8 cellular contexts compared by ENCODE assay signal in genomic region chr2:106065983-106066826, GRCh38.
DNase-seq lines count a peak whose midpoint lies in the region; ATAC-seq and TF ChIP-seq lines count a peak whose summit lies in the region.

No MANE protein-coding gene starts in this region.

- H3K27me3 ChIP-seq in lower lobe of right lung (ENCODE audit: low read depth) = peaks cover 22% of the 10 kb centered on the region

- TF ChIP-seq CTCF in chondrocyte (IDR thresholded peaks at IDR 0.05) (no peak), lower lobe of right lung (IDR thresholded peaks at IDR 0.05) (no peak)

- peaks cover 13% of the 10 kb centered on the region for H3K4me1 Mint-ChIP-seq in chondrocyte (ENCODE audit: low read depth)
- H3K4me1 Mint-ChIP-seq in stimulated activated memory B cell treated with anti-CD40 and anti-IgM and Interleukin-4, amounts not matched to agents 10 μg/mL and 1 μg/mL and 100 μg/mL, for 72 hours = peaks cover 20% of the 10 kb centered on the region

- peaks cover 15% of the 10 kb centered on the region for H3K27me3 Mint-ChIP-seq in chondrocyte (ENCODE audit: low read depth)
- peaks cover 53% of the 10 kb centered on the region for H3K27me3 Mint-ChIP-seq in stimulated activated memory B cell treated with anti-CD40 and anti-IgM and Interleukin-4, amounts not matched to agents 10 μg/mL and 1 μg/mL and 100 μg/mL, for 72 hours

- H3K4me1 ChIP-seq in lower lobe of right lung = peaks cover 16% of the 10 kb centered on the region

- no peaks in the 10 kb centered on the region for H3K9me3 ChIP-seq in lower lobe of right lung

- no peaks in the 10 kb centered on the region for H3K36me3 ChIP-seq in lower lobe of right lung

- intact Hi-C loops in lower lobe of right lung (cut with DNase I) = no loop called here

- DNase-seq in NCI-H524 (lab: John Stamatoyannopoulos, UW) (peak; percentile 56 to 74), chondrocyte (ENCODE audit: low spot score) (no peak), lower lobe of right lung (no peak), medulla oblongata (ENCODE audit: extremely low spot score) (no peak), NCI-H1694 (lab: John Stamatoyannopoulos, UW) (no peak), NCI-H2107 treated with DMSO at 0.1 percent for 48 hours (lab: John Stamatoyannopoulos, UW; ENCODE audit: unreplicated experiment) (no peak)

- peak overlapping the region; percentile 54 for H3K4me3 Mint-ChIP-seq in chondrocyte (ENCODE audit: unreplicated experiment)
- H3K4me3 Mint-ChIP-seq in stimulated activated memory B cell treated with anti-CD40 and anti-IgM and Interleukin-4, amounts not matched to agents 10 μg/mL and 1 μg/mL and 100 μg/mL, for 72 hours = peak overlapping the region; percentile 40

- peak; percentile 16 to 21 for ATAC-seq in lower lobe of right lung
- ATAC-seq in stimulated activated memory B cell treated with anti-CD40 and anti-IgM and Interleukin-4, amounts not matched to agents 10 μg/mL and 1 μg/mL and 100 μg/mL, for 72 hours = no peak
- ATAC-seq in GM21390 (IDR thresholded peaks at IDR 0.05; ENCODE audit: unreplicated experiment) = no peak

- no peaks in the 10 kb centered on the region for H3K36me3 Mint-ChIP-seq in chondrocyte (ENCODE audit: low read depth)
- H3K36me3 Mint-ChIP-seq in stimulated activated memory B cell treated with anti-CD40 and anti-IgM and Interleukin-4, amounts not matched to agents 10 μg/mL and 1 μg/mL and 100 μg/mL, for 72 hours = no peaks in the 10 kb centered on the region

- no peak overlapping the region for H3K27ac ChIP-seq in lower lobe of right lung

- H3K4me3 ChIP-seq in lower lobe of right lung = peak overlapping the region; percentile 52

- H3K27ac Mint-ChIP-seq in chondrocyte (ENCODE audit: unreplicated experiment) = no peak overlapping the region
- H3K27ac Mint-ChIP-seq in stimulated activated memory B cell treated with anti-CD40 and anti-IgM and Interleukin-4, amounts not matched to agents 10 μg/mL and 1 μg/mL and 100 μg/mL, for 72 hours = no peak overlapping the region

- no peaks in the 10 kb centered on the region for H3K9me3 Mint-ChIP-seq in chondrocyte (ENCODE audit: low read depth)
- no peaks in the 10 kb centered on the region for H3K9me3 Mint-ChIP-seq in stimulated activated memory B cell treated with anti-CD40 and anti-IgM and Interleukin-4, amounts not matched to agents 10 μg/mL and 1 μg/mL and 100 μg/mL, for 72 hours

Comparison
In these comparisons a context has a peak if more than half of its experiments do, and no peak if none do; other contexts are left out.
1. DNase-seq: peak in NCI-H524 (2 of 2); none in chondrocyte (single experiment), lower lobe of right lung (single experiment), medulla oblongata (single experiment), NCI-H1694 (single experiment) and NCI-H2107 treated with DMSO at 0.1 percent for 48 hours (single experiment).
2. ATAC-seq: peak in lower lobe of right lung (2 of 2); none in stimulated activated memory B cell treated with anti-CD40 and anti-IgM and Interleukin-4, amounts not matched to agents 10 μg/mL and 1 μg/mL and 100 μg/mL, for 72 hours (single experiment) and GM21390 (single experiment).